Comparison of ENCODE assay signal across 10 cellular contexts in genomic region chr18:32769242-32770180, GRCh38. TPM values are rescaled to one million over a fixed set of nuclear protein-coding genes. Genes with fewer than 3 reads are reported as not detected.
DNase-seq lines count a peak whose midpoint lies in the region; ATAC-seq and TF ChIP-seq lines count a peak whose summit lies in the region.
"Had no signal": no experiment of that assay in that cellular context is flagged by ENCODE, and none has a peak within 500 bp of the region (broad histone marks: within the 10 kb centered on the region; RNA-seq: fewer than 3 reads in every experiment).

No MANE protein-coding gene starts in this region.

- peak overlapping the region; percentile 89 for H3K4me2 ChIP-seq in Karpas-422 (ENCODE audit: low read depth, low read length, poor library complexity, severe bottlenecking)
- H3K4me2 ChIP-seq in GM23248 (ENCODE audit: unreplicated experiment): no peak overlapping the region

- H3K27me3 Mint-ChIP-seq in CD8-positive, alpha-beta memory T cell: peaks cover 27 to 55% of the 10 kb centered on the region in 2 donors
- peaks cover 52% of the 10 kb centered on the region for H3K27me3 Mint-ChIP-seq in chondrocyte (ENCODE audit: low read depth)
- H3K27me3 Mint-ChIP-seq in naive thymus-derived CD8-positive, alpha-beta T cell: peaks cover 31 to 52% (median 38%) of the 10 kb centered on the region in 5 donors
- H3K27me3 Mint-ChIP-seq in HFFc6 (ENCODE audit: insufficient read depth): peaks cover 4% of the 10 kb centered on the region

- H2AFZ ChIP-seq in Karpas-422 (ENCODE audit: low read length): peak overlapping the region; percentile 34; the same call in 1 of the 2 replicates
- H2AFZ ChIP-seq in GM23248: no peak overlapping the region

- H3K27me3 ChIP-seq in CD8-positive, alpha-beta memory T cell (ENCODE audit: insufficient read depth, low read length, poor library complexity, severe bottlenecking): peaks cover 5% of the 10 kb centered on the region
- H3K27me3 ChIP-seq in Karpas-422 (ENCODE audit: low read length): no peaks in the 10 kb centered on the region
- H3K27me3 ChIP-seq in foreskin keratinocyte: peaks cover 66% of the 10 kb centered on the region
- peaks cover 37% of the 10 kb centered on the region for H3K27me3 ChIP-seq in GM23248 (replicated peaks; ENCODE audit: insufficient read depth)

- peaks cover 0 to 7% (median 0%) of the 10 kb centered on the region in 5 donors for H3K9me3 Mint-ChIP-seq in CD8-positive, alpha-beta memory T cell
- H3K9me3 Mint-ChIP-seq in chondrocyte (ENCODE audit: low read depth) (no peaks in the 10 kb centered on the region), HFFc6 (peaks cover 4% of the 10 kb centered on the region)
- H3K9me3 Mint-ChIP-seq in naive thymus-derived CD8-positive, alpha-beta T cell: peaks cover 0 to 6% (median 0%) of the 10 kb centered on the region in 9 donors

- no peak overlapping the region for H3K27ac Mint-ChIP-seq in CD8-positive, alpha-beta memory T cell
- no peak overlapping the region for H3K27ac Mint-ChIP-seq in chondrocyte (ENCODE audit: unreplicated experiment)
- no peak overlapping the region for H3K27ac Mint-ChIP-seq in naive thymus-derived CD8-positive, alpha-beta T cell
- H3K27ac Mint-ChIP-seq in HFFc6: no peak overlapping the region

- POLR2A ChIA-PET in CD8-positive, alpha-beta memory T cell (lab: Charles Lee): no interaction called here
- POLR2A ChIA-PET in naive thymus-derived CD8-positive, alpha-beta T cell (lab: Charles Lee): no interaction called here

- H3K36me3 Mint-ChIP-seq in CD8-positive, alpha-beta memory T cell: peaks cover 0 to 8% (median 0%) of the 10 kb centered on the region in 3 donors
- H3K36me3 Mint-ChIP-seq in chondrocyte (ENCODE audit: low read depth) (no peaks in the 10 kb centered on the region), HFFc6 (ENCODE audit: low read depth) (no peaks in the 10 kb centered on the region)
- no peaks in the 10 kb centered on the region for H3K36me3 Mint-ChIP-seq in naive thymus-derived CD8-positive, alpha-beta T cell

- H3F3A ChIP-seq in GM23248 (ENCODE audit: insufficient read depth): no peaks in the 10 kb centered on the region

- H4K20me1 ChIP-seq in Karpas-422 (ENCODE audit: insufficient read depth, low read depth, low read length): no peaks in the 10 kb centered on the region
- H4K20me1 ChIP-seq in GM23248 (ENCODE audit: insufficient read depth): no peaks in the 10 kb centered on the region

- no peak overlapping the region for H3K27ac ChIP-seq in CD8-positive, alpha-beta memory T cell (ENCODE audit: low read depth, low read length)
- H3K27ac ChIP-seq in Karpas-422 (ENCODE audit: low read length): no peak overlapping the region
- no peak overlapping the region for H3K27ac ChIP-seq in foreskin keratinocyte
- H3K27ac ChIP-seq in GM23248: no peak overlapping the region

- H3K9me2 ChIP-seq in Karpas-422 (replicated peaks; ENCODE audit: insufficient read depth, low read length): no peaks in the 10 kb centered on the region
- no peaks in the 10 kb centered on the region for H3K9me2 ChIP-seq in GM23248 (ENCODE audit: insufficient read depth)

- 16 to 18% methylated on average over 33 to 43 of the region's 43 CpGs for WGBS in GM23248 (ENCODE audit: low coverage in 1 of 2, low lambda C conversion rate in 2 of 2, missing lambda C conversion rate in 2 of 2), 2 experiments

- H3K79me2 ChIP-seq in Karpas-422 (ENCODE audit: low read length) (no peaks in the 10 kb centered on the region), GM23248 (ENCODE audit: insufficient read depth) (no peaks in the 10 kb centered on the region)

- no peak for DNase-seq in CD8-positive, alpha-beta memory T cell
- DNase-seq in Karpas-422 (peak; percentile 71), chondrocyte (ENCODE audit: low spot score) (peak; percentile 91), foreskin keratinocyte (no peak), HFFc6 (no peak), GM23248 (no peak)
- DNase-seq in naive thymus-derived CD8-positive, alpha-beta T cell: no peak
- DNase-seq in activated naive CD4-positive, alpha-beta T cell treated with anti-CD3 and anti-CD28 coated beads, Interleukin-2, amount 50 U/mL, for 16 hours: no peak
- DNase-seq: activated naive CD4-positive, alpha-beta T cell; GDM1 had no signal

- peak overlapping the region; percentile 77 for H3K9ac ChIP-seq in Karpas-422 (ENCODE audit: low read length)
- no peak overlapping the region for H3K9ac ChIP-seq in GM23248

- in situ Hi-C loops in GM23248 (cut with MboI): no loop called here

- H3K9me3 ChIP-seq in CD8-positive, alpha-beta memory T cell (ENCODE audit: low read length): no peaks in the 10 kb centered on the region
- H3K9me3 ChIP-seq in Karpas-422 (ENCODE audit: low read length): no peaks in the 10 kb centered on the region
- no peaks in the 10 kb centered on the region for H3K9me3 ChIP-seq in GM23248 (ENCODE audit: low read depth)

- no peak overlapping the region for H3K4me3 ChIP-seq in CD8-positive, alpha-beta memory T cell (ENCODE audit: low read length)
- peak overlapping the region; percentile 81 for H3K4me3 ChIP-seq in Karpas-422 (ENCODE audit: low read length)
- no peak overlapping the region for H3K4me3 ChIP-seq in GM23248

- no peak for TF ChIP-seq CTCF in chondrocyte (IDR thresholded peaks at IDR 0.05)
- TF ChIP-seq CTCF in foreskin keratinocyte (conservative IDR thresholded peaks at IDR 0.05): no peak
- no peak for TF ChIP-seq CTCF in HFFc6 (IDR thresholded peaks at IDR 0.05)

- H3K36me3 ChIP-seq in CD8-positive, alpha-beta memory T cell (ENCODE audit: insufficient read depth, low read length): no peaks in the 10 kb centered on the region
- H3K36me3 ChIP-seq in Karpas-422 (ENCODE audit: insufficient read depth, low read length): no peaks in the 10 kb centered on the region; the same call in 1 of the 2 replicates
- H3K36me3 ChIP-seq in GM23248 (ENCODE audit: low read depth): no peaks in the 10 kb centered on the region

- CTCF ChIA-PET in CD8-positive, alpha-beta memory T cell (lab: Charles Lee): interaction anchor here (0.8 kb wide), 1 partner anchor 9 kb away, joined by 3 read pairs; no protein-coding TSS in a partner anchor

- peak overlapping the region in 5 of 7 donors; percentile 20 to 72 (median 25) for H3K4me3 Mint-ChIP-seq in CD8-positive, alpha-beta memory T cell
- H3K4me3 Mint-ChIP-seq in chondrocyte (ENCODE audit: unreplicated experiment): peak overlapping the region; percentile 38
- peak overlapping the region in 9 of 10 donors; percentile 26 to 70 (median 56) for H3K4me3 Mint-ChIP-seq in naive thymus-derived CD8-positive, alpha-beta T cell
- H3K4me3 Mint-ChIP-seq in HFFc6: no peak overlapping the region

- peaks cover 2 to 28% (median 4%) of the 10 kb centered on the region in 3 donors for H3K4me1 Mint-ChIP-seq in CD8-positive, alpha-beta memory T cell
- H3K4me1 Mint-ChIP-seq in chondrocyte (ENCODE audit: low read depth) (peaks cover 21% of the 10 kb centered on the region), HFFc6 (ENCODE audit: low read depth) (no peaks in the 10 kb centered on the region)
- H3K4me1 Mint-ChIP-seq in naive thymus-derived CD8-positive, alpha-beta T cell: peaks cover 2 to 31% (median 14%) of the 10 kb centered on the region in 4 donors

- H3K4me1 ChIP-seq in CD8-positive, alpha-beta memory T cell (ENCODE audit: insufficient read depth, low read length): no peaks in the 10 kb centered on the region
- peaks cover 87% of the 10 kb centered on the region for H3K4me1 ChIP-seq in Karpas-422 (ENCODE audit: low read length)
- no peaks in the 10 kb centered on the region for H3K4me1 ChIP-seq in foreskin keratinocyte
- H3K4me1 ChIP-seq in GM23248 (ENCODE audit: insufficient read depth): no peaks in the 10 kb centered on the region

- no peak for ATAC-seq in naive thymus-derived CD8-positive, alpha-beta T cell
- no peak for ATAC-seq in foreskin keratinocyte

RNA-seq across cellular contexts. Expression of gene KLHL14, which starts 3.3 kb away (rescaled TPM):
- total RNA-seq in CD8-positive, alpha-beta memory T cell: not detected
- not detected for polyA plus RNA-seq in CD8-positive, alpha-beta memory T cell
- 17.2 and 20.5 TPM in 2 replicates for total RNA-seq in Karpas-422 (2014; rRNA removed; shearing (Covaris generic); ENCODE audit: low replicate concordance)
- not detected in 3 replicates for total RNA-seq in chondrocyte
- total RNA-seq in naive thymus-derived CD8-positive, alpha-beta T cell: 1 to 10 TPM; 1.1 to 1.7 TPM
- not detected for polyA plus RNA-seq in naive thymus-derived CD8-positive, alpha-beta T cell
- not detected in 2 replicates for total RNA-seq in foreskin keratinocyte
- polyA plus RNA-seq in foreskin keratinocyte: not detected in 2 replicates
- not detected for total RNA-seq in HFFc6 (2021; fragmentation: NEBNext Ultra II Directional; extraction: Animal tissue kit (Norgen Biotek cat#: 25700))
- total RNA-seq in GM23248 (2014; rRNA removed; shearing (Covaris generic)): not detected in 2 replicates
- polyA plus RNA-seq in GM23248 (2016; fragmentation: Nextera tagmentation; extraction: Ambion mirVana): not detected in 2 replicates

Comparison
In these comparisons a context has a peak if more than half of its experiments do, and no peak if none do; other contexts are left out.
1. DNase-seq: peak in Karpas-422 (single experiment) and chondrocyte (single experiment); none in CD8-positive, alpha-beta memory T cell (0 of 5), naive thymus-derived CD8-positive, alpha-beta T cell (0 of 10), foreskin keratinocyte (0 of 2), HFFc6 (single experiment), GM23248 (single experiment) and activated naive CD4-positive, alpha-beta T cell treated with anti-CD3 and anti-CD28 coated beads, Interleukin-2, amount 50 U/mL, for 16 hours (single experiment).